Comparison of ENCODE assay signal across 1 cellular context in the genomic region with DNA sequence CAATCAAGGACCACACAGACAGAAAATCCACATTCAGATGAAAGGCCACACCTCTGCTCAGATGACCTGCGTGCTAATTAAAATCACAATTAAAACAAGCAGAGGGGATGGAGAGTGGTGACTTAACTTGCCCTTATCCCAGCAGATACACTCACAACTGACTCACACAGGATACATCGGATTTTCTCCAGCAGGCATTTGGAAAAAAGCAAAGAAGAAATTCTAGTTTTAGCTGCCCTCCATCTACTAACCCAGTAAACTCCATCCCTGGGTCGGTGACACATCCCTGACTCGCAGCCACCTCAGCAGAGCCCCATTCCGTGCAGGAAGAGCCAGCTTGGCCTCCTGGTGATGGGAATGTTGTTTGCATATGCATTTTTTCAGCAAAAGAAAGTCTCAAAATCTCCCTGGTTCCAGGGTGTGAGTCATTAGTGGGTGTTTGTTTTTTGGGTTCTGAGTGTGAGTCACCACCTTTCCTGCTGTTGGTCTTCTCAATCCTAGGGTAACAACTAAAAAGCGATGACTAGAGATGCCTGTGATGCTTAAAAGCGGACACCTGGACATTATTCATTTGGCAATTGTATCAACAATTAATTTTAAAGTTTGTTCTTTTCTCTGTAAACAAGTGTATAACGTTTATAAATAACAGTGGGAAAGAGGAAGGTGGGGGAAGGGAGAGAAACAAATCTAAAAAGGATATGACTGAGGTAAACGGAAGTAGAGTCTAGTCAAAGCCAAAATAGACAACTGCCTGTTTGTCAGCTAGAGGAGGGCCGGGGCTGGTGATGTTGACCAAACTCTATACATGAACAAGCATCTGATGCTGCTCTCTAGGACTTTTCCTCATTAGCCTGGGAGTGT.
TF ChIP-seq lines count a peak whose summit lies in the region.

No MANE protein-coding gene starts in this region.

TF ChIP-seq in HepG2, 621 proteins besides CTCF, POLR2A, EP300 and RAD21 (continued from another document):
- 0 out of 2 replicates have a peak, but pooled peaks have one; percentile 13 for TF ChIP-seq PHF8 (CRISPR knock-in tag; IDR thresholded peaks at IDR 0.05)
- TF ChIP-seq KAT8 (CRISPR knock-in tag; IDR thresholded peaks at IDR 0.05), result 0 out of 2 replicates have a peak, but pooled peaks have one; percentile 17
- TF ChIP-seq, protein P1, sequence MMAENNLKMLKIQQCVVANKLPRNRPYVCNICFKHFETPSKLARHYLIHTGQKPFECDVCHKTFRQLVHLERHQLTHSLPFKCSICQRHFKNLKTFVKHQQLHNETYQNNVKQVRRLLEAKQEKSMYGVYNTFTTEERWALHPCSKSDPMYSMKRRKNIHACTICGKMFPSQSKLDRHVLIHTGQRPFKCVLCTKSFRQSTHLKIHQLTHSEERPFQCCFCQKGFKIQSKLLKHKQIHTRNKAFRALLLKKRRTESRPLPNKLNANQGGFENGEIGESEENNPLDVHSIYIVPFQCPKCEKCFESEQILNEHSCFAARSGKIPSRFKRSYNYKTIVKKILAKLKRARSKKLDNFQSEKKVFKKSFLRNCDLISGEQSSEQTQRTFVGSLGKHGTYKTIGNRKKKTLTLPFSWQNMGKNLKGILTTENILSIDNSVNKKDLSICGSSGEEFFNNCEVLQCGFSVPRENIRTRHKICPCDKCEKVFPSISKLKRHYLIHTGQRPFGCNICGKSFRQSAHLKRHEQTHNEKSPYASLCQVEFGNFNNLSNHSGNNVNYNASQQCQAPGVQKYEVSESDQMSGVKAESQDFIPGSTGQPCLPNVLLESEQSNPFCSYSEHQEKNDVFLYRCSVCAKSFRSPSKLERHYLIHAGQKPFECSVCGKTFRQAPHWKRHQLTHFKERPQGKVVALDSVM (CRISPR knock-in tag; IDR thresholded peaks at IDR 0.05), result no peak
- peak; percentile 26; the same call in 1 of the 2 replicates for TF ChIP-seq FOXO1 (CRISPR knock-in tag; IDR thresholded peaks at IDR 0.05)
- TF ChIP-seq STAG1 (CRISPR knock-in tag; IDR thresholded peaks at IDR 0.05), result peak; percentile 26
- peak; percentile 38 for TF ChIP-seq THAP11 (CRISPR knock-in tag; IDR thresholded peaks at IDR 0.05)
- no peak for TF ChIP-seq MTF2 (CRISPR knock-in tag; IDR thresholded peaks at IDR 0.05; ENCODE audit: borderline replicate concordance)
- TF ChIP-seq, protein P2, sequence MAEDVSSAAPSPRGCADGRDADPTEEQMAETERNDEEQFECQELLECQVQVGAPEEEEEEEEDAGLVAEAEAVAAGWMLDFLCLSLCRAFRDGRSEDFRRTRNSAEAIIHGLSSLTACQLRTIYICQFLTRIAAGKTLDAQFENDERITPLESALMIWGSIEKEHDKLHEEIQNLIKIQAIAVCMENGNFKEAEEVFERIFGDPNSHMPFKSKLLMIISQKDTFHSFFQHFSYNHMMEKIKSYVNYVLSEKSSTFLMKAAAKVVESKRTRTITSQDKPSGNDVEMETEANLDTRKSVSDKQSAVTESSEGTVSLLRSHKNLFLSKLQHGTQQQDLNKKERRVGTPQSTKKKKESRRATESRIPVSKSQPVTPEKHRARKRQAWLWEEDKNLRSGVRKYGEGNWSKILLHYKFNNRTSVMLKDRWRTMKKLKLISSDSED (CRISPR knock-in tag; IDR thresholded peaks at IDR 0.05), result no peak
- TF ChIP-seq SMC3 (IDR thresholded peaks at IDR 0.05; ENCODE audit: low read length), result peak; percentile 42
- TF ChIP-seq, protein P3, sequence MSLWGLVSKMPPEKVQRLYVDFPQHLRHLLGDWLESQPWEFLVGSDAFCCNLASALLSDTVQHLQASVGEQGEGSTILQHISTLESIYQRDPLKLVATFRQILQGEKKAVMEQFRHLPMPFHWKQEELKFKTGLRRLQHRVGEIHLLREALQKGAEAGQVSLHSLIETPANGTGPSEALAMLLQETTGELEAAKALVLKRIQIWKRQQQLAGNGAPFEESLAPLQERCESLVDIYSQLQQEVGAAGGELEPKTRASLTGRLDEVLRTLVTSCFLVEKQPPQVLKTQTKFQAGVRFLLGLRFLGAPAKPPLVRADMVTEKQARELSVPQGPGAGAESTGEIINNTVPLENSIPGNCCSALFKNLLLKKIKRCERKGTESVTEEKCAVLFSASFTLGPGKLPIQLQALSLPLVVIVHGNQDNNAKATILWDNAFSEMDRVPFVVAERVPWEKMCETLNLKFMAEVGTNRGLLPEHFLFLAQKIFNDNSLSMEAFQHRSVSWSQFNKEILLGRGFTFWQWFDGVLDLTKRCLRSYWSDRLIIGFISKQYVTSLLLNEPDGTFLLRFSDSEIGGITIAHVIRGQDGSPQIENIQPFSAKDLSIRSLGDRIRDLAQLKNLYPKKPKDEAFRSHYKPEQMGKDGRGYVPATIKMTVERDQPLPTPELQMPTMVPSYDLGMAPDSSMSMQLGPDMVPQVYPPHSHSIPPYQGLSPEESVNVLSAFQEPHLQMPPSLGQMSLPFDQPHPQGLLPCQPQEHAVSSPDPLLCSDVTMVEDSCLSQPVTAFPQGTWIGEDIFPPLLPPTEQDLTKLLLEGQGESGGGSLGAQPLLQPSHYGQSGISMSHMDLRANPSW (CRISPR knock-in tag; IDR thresholded peaks at IDR 0.05; ENCODE audit: borderline replicate concordance), result 0 out of 2 replicates have a peak, but pooled peaks have one; percentile 17
- no peak for TF ChIP-seq ZNF205 (CRISPR knock-in tag; IDR thresholded peaks at IDR 0.05)
- TF ChIP-seq, protein P4, sequence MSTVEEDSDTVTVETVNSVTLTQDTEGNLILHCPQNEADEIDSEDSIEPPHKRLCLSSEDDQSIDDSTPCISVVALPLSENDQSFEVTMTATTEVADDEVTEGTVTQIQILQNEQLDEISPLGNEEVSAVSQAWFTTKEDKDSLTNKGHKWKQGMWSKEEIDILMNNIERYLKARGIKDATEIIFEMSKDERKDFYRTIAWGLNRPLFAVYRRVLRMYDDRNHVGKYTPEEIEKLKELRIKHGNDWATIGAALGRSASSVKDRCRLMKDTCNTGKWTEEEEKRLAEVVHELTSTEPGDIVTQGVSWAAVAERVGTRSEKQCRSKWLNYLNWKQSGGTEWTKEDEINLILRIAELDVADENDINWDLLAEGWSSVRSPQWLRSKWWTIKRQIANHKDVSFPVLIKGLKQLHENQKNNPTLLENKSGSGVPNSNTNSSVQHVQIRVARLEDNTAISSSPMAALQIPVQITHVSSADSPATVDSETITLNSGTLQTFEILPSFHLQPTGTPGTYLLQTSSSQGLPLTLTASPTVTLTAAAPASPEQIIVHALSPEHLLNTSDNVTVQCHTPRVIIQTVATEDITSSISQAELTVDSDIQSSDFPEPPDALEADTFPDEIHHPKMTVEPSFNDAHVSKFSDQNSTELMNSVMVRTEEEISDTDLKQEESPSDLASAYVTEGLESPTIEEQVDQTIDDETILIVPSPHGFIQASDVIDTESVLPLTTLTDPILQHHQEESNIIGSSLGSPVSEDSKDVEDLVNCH (CRISPR knock-in tag; IDR thresholded peaks at IDR 0.05), result no peak; the same call in 1 of the 2 replicates
- no peak for TF ChIP-seq SOX6 (IDR thresholded peaks at IDR 0.05)
- peak; percentile 13; the same call in 1 of the 2 replicates for TF ChIP-seq SOX6 (CRISPR knock-in tag; IDR thresholded peaks at IDR 0.05)
TF ChIP-seq in HepG2: peak in this region for 76.
